In genomic region chr12:113351089-113351488, GRCh38 we compare ENCODE assay signal across 8 cellular contexts. TPM values are rescaled to one million over a fixed set of nuclear protein-coding genes. Genes with fewer than 3 reads are reported as not detected.
"Had no signal": no experiment of that assay in that cellular context is flagged by ENCODE, and none has a peak within 500 bp of the region (broad histone marks: within the 10 kb centered on the region; RNA-seq: fewer than 3 reads in every experiment).

No MANE protein-coding gene starts in this region.

- FAIRE-seq: G401.6, GM12878, GM12891, GM12892, GM18507, GM19239 had no signal

- ATAC-seq: GM12878 had no signal

- H3K4me3 ChIP-seq: GM12878 had no signal

- DNase-seq: GDM1, GF-D8 had no signal

RNA-seq across cellular contexts. Expression of gene SDS, which starts 52.6 kb away (rescaled TPM):
- polyA plus RNA-seq: GM12878 had no signal
